In genomic region chr14:64119535-64119934, GRCh38 we compare ENCODE assay signal across 25 cellular contexts.
A peak's percentile ranks its signal among the peaks of the same experiment; 100 is the strongest.
DNase-seq lines count a peak whose midpoint lies in the region; FAIRE-seq and TF ChIP-seq lines count a peak whose summit lies in the region.
"Had no signal": no experiment of that assay in that cellular context is flagged by ENCODE, and none has a peak within 500 bp of the region (broad histone marks: within the 10 kb centered on the region; RNA-seq: fewer than 3 reads in every experiment).

No MANE protein-coding gene starts in this region.

- no peaks in the 10 kb centered on the region for H3K79me2 ChIP-seq in neural progenitor cell (ENCODE audit: low read depth)

- H3K36me3 Mint-ChIP-seq in neural progenitor cell (peaks cover 20% of the 10 kb centered on the region), type B pancreatic cell (peaks cover 18% of the 10 kb centered on the region)

- H3K9me3 Mint-ChIP-seq in neural progenitor cell: no peaks in the 10 kb centered on the region
- H3K9me3 Mint-ChIP-seq in type B pancreatic cell: no peaks in the 10 kb centered on the region
- H3K9me3 Mint-ChIP-seq: CD8-positive, alpha-beta memory T cell; naive thymus-derived CD8-positive, alpha-beta T cell; stimulated activated naive CD8-positive, alpha-beta T cell treated with anti-CD3 and anti-CD28 coated beads, Interleukin-15, amount 100 ng/mL, for 72 hours; T-helper 1 cell treated with Interleukin-12 subunit alpha and Interleukin-12 subunit beta and Interleukin-4 antibody, amounts not matched to agents 30 μg/mL and 1 μg/mL, for 36 hours had no signal

- H3K4me2 ChIP-seq in neural progenitor cell: no peak overlapping the region
- H3K4me2 ChIP-seq: smooth muscle cell had no signal

- H3K4me1 Mint-ChIP-seq in neural progenitor cell (no peaks in the 10 kb centered on the region), type B pancreatic cell (ENCODE audit: unreplicated experiment) (no peaks in the 10 kb centered on the region)
- H3K4me1 Mint-ChIP-seq: CD8-positive, alpha-beta memory T cell; stimulated activated naive CD8-positive, alpha-beta T cell treated with anti-CD3 and anti-CD28 coated beads, Interleukin-15, amount 100 ng/mL, for 72 hours had no signal

- H3K27ac Mint-ChIP-seq in neural progenitor cell (no peak overlapping the region), type B pancreatic cell (no peak overlapping the region)
- H3K27ac Mint-ChIP-seq: naive thymus-derived CD8-positive, alpha-beta T cell; stimulated activated naive CD8-positive, alpha-beta T cell treated with anti-CD3 and anti-CD28 coated beads, Interleukin-15, amount 100 ng/mL, for 72 hours; T-helper 1 cell treated with Interleukin-12 subunit alpha and Interleukin-12 subunit beta and Interleukin-4 antibody, amounts not matched to agents 30 μg/mL and 1 μg/mL, for 36 hours had no signal

- H3K9me3 ChIP-seq in MG63 (no peaks in the 10 kb centered on the region), neural progenitor cell (ENCODE audit: low read depth) (no peaks in the 10 kb centered on the region)
- H3K9me3 ChIP-seq: prostate gland, upper lobe of left lung had no signal

- DNase-seq in HTR-8/SVneo (ENCODE audit: insufficient read length, low spot score) (no peak), MG63 (peak; percentile 41), epithelial cell of prostate (ENCODE audit: low read depth, low spot score) (no peak), neural progenitor cell (ENCODE audit: low spot score) (no peak), type B pancreatic cell (ENCODE audit: extremely low spot score, unreplicated experiment) (no peak), CD1c-positive myeloid dendritic cell (ENCODE audit: extremely low spot score) (no peak), HuH-7.5 (ENCODE audit: low spot score) (no peak)
- DNase-seq: activated effector memory CD4-positive, alpha-beta T cell treated with Interleukin-2 at 50 U/mL for 16 hours; amygdala; CD8-positive, alpha-beta memory T cell; cerebellar nuclear complex; DMS79; KBM-7; naive thymus-derived CD8-positive, alpha-beta T cell; NCI-H1092; NCI-H2029 treated with DMSO at 0.1 percent for 48 hours; NCI-H446 treated with DMSO at 0.1 percent for 48 hours; stimulated activated CD4-positive, alpha-beta T cell treated with anti-CD3 and anti-CD28 coated beads, Interleukin-4, amount 100 ng/mL, for 24 hours; stimulated activated naive CD8-positive, alpha-beta T cell treated with anti-CD3 and anti-CD28 coated beads, Interleukin-15, amount 100 ng/mL, for 72 hours; upper lobe of left lung had no signal

- H3K27me3 ChIP-seq in MG63: no peaks in the 10 kb centered on the region
- no peaks in the 10 kb centered on the region for H3K27me3 ChIP-seq in neural progenitor cell
- H3K27me3 ChIP-seq: upper lobe of left lung had no signal

- H3K4me3 ChIP-seq in MG63: no peak overlapping the region
- H3K4me3 ChIP-seq in neural progenitor cell: no peak overlapping the region
- H3K4me3 ChIP-seq: GM12878, prostate gland, smooth muscle cell, upper lobe of left lung had no signal

- H3K4me3 Mint-ChIP-seq in neural progenitor cell (no peak overlapping the region), type B pancreatic cell (no peak overlapping the region)
- H3K4me3 Mint-ChIP-seq: CD8-positive, alpha-beta memory T cell; naive thymus-derived CD8-positive, alpha-beta T cell; stimulated activated naive CD8-positive, alpha-beta T cell treated with anti-CD3 and anti-CD28 coated beads, Interleukin-15, amount 100 ng/mL, for 72 hours; T-helper 1 cell treated with Interleukin-12 subunit alpha and Interleukin-12 subunit beta and Interleukin-4 antibody, amounts not matched to agents 30 μg/mL and 1 μg/mL, for 36 hours had no signal

- no peak overlapping the region for H2AFZ ChIP-seq in neural progenitor cell (replicated peaks)

- no peaks in the 10 kb centered on the region for H4K20me1 ChIP-seq in neural progenitor cell (ENCODE audit: low read depth)

- peak; percentile 83 for FAIRE-seq in HTR-8/SVneo (lab: Jason Lieb, UNC)
- FAIRE-seq: GM12878, H1 had no signal

- H3K4me1 ChIP-seq in neural progenitor cell: no peaks in the 10 kb centered on the region
- H3K4me1 ChIP-seq: upper lobe of left lung had no signal

- H3K27me3 Mint-ChIP-seq in neural progenitor cell (ENCODE audit: insufficient read depth, low read depth) (no peaks in the 10 kb centered on the region), type B pancreatic cell (no peaks in the 10 kb centered on the region)
- H3K27me3 Mint-ChIP-seq: CD8-positive, alpha-beta memory T cell; naive thymus-derived CD8-positive, alpha-beta T cell; stimulated activated naive CD8-positive, alpha-beta T cell treated with anti-CD3 and anti-CD28 coated beads, Interleukin-15, amount 100 ng/mL, for 72 hours had no signal

- no peak overlapping the region for H3K9ac ChIP-seq in neural progenitor cell

- H3F3A ChIP-seq in neural progenitor cell (ENCODE audit: low read depth): no peaks in the 10 kb centered on the region

- H3K36me3 ChIP-seq in MG63 (no peaks in the 10 kb centered on the region), neural progenitor cell (peaks cover 7% of the 10 kb centered on the region)
- H3K36me3 ChIP-seq: prostate gland had no signal

- H3K27ac ChIP-seq in epithelial cell of prostate: peak overlapping the region; percentile 99
- peak overlapping the region; percentile 29 for H3K27ac ChIP-seq in neural progenitor cell
- H3K27ac ChIP-seq: prostate gland, upper lobe of left lung had no signal

- TF ChIP-seq CTCF in neural progenitor cell (IDR thresholded peaks at IDR 0.05) (no peak), type B pancreatic cell (conservative IDR thresholded peaks at IDR 0.05) (no peak)
